9 cellular contexts compared by ENCODE assay signal in genomic region chr10:48309711-48310226, GRCh38. TPM values are rescaled to one million over a fixed set of nuclear protein-coding genes. Genes with fewer than 3 reads are reported as not detected.
DNase-seq lines count a peak whose midpoint lies in the region; ATAC-seq and TF ChIP-seq lines count a peak whose summit lies in the region.
"Had no signal": no experiment of that assay in that cellular context is flagged by ENCODE, and none has a peak within 500 bp of the region (broad histone marks: within the 10 kb centered on the region; RNA-seq: fewer than 3 reads in every experiment).

No MANE protein-coding gene starts in this region.

- H3K9ac ChIP-seq in neural progenitor cell, result no peak overlapping the region
- H3K9ac ChIP-seq: BLaER1 had no signal

- H3K4me3 Mint-ChIP-seq in neural progenitor cell, result no peak overlapping the region

- ATAC-seq in HG03571 (IDR thresholded peaks at IDR 0.05; ENCODE audit: unreplicated experiment), result no peak

- peaks cover 5% of the 10 kb centered on the region for H3K4me1 ChIP-seq in neural progenitor cell

- no peak overlapping the region for H3K27ac Mint-ChIP-seq in neural progenitor cell

- peaks cover 25% of the 10 kb centered on the region for H3K36me3 Mint-ChIP-seq in neural progenitor cell

- H4K20me1 ChIP-seq in neural progenitor cell (ENCODE audit: low read depth), result peaks cover 69% of the 10 kb centered on the region

- H3K4me1 Mint-ChIP-seq in neural progenitor cell, result peaks cover 18% of the 10 kb centered on the region

- H3K4me3 ChIP-seq in neural progenitor cell, result no peak overlapping the region
- H3K4me3 ChIP-seq: BLaER1 had no signal

- H3K27ac ChIP-seq in neural progenitor cell, result no peak overlapping the region
- H3K27ac ChIP-seq: BLaER1 had no signal

- H3K27me3 ChIP-seq in neural progenitor cell, result peaks cover 13% of the 10 kb centered on the region
- H3K27me3 ChIP-seq: BLaER1 had no signal

- peak; percentile 52 for TF ChIP-seq CTCF in neural progenitor cell (IDR thresholded peaks at IDR 0.05)

- no peaks in the 10 kb centered on the region for H3K36me3 ChIP-seq in neural progenitor cell
- H3K36me3 ChIP-seq: BLaER1 had no signal

- H2AFZ ChIP-seq in neural progenitor cell (replicated peaks), result no peak overlapping the region

- H3F3A ChIP-seq in neural progenitor cell (ENCODE audit: low read depth), result peaks cover 23% of the 10 kb centered on the region

- no peaks in the 10 kb centered on the region for H3K27me3 Mint-ChIP-seq in neural progenitor cell (ENCODE audit: insufficient read depth, low read depth)

- peak; percentile 25 for DNase-seq in NCI-H1694 treated with DMSO at 0.1 percent for 48 hours (lab: John Stamatoyannopoulos, UW)
- DNase-seq in NCI-H1694 (lab: John Stamatoyannopoulos, UW), result no peak
- peak; percentile 25 for DNase-seq in HK-2 (ENCODE audit: unreplicated experiment)
- DNase-seq in astrocyte of the hippocampus (ENCODE audit: low read depth, low spot score), result peak; percentile 64
- DNase-seq in neural progenitor cell (ENCODE audit: low spot score), result peak; percentile 11
- DNase-seq in COLO668 (lab: John Stamatoyannopoulos, UW; ENCODE audit: unreplicated experiment), result no peak
- DNase-seq in activated CD4-positive, alpha-beta T cell treated with anti-CD3 and anti-CD28 coated beads, Interleukin-2, amount 50 U/mL, for 1 hour, result no peak

- peaks cover 78% of the 10 kb centered on the region for H3K79me2 ChIP-seq in neural progenitor cell (ENCODE audit: low read depth)

- peaks cover 4% of the 10 kb centered on the region for H3K9me3 Mint-ChIP-seq in neural progenitor cell

- no peak overlapping the region for H3K4me2 ChIP-seq in neural progenitor cell
- H3K4me2 ChIP-seq: BLaER1 had no signal

- no peaks in the 10 kb centered on the region for H3K9me3 ChIP-seq in neural progenitor cell (ENCODE audit: low read depth)
- H3K9me3 ChIP-seq: BLaER1 had no signal

RNA-seq across cellular contexts. Expression of gene MAPK8, which starts 3.3 kb away (rescaled TPM):
- total RNA-seq in neural progenitor cell (ENCODE audit: low replicate concordance), result 137 and 166 TPM in 2 replicates

RNA-seq across cellular contexts. Expression of gene FRMPD2, which starts 35.3 kb away (rescaled TPM):
- total RNA-seq in neural progenitor cell (ENCODE audit: low replicate concordance), result 0.22 TPM in 1 of 2 replicates, not detected in the other

Comparison
In these comparisons a context has a peak if more than half of its experiments do, and no peak if none do; other contexts are left out.
1. DNase-seq: peak in NCI-H1694 treated with DMSO at 0.1 percent for 48 hours (single experiment), HK-2 (single experiment), astrocyte of the hippocampus (single experiment) and neural progenitor cell (single experiment); none in NCI-H1694 (single experiment), COLO668 (single experiment) and activated CD4-positive, alpha-beta T cell treated with anti-CD3 and anti-CD28 coated beads, Interleukin-2, amount 50 U/mL, for 1 hour (single experiment).